Comparison of ENCODE assay signal across 8 cellular contexts in genomic region chr10:11515596-11516418, GRCh38.
DNase-seq lines count a peak whose midpoint lies in the region; ATAC-seq, FAIRE-seq and TF ChIP-seq lines count a peak whose summit lies in the region.

No MANE protein-coding gene starts in this region.

- H3K27ac ChIP-seq in brain microvascular endothelial cell (no peak overlapping the region), kidney (ENCODE audit: low read depth in 2 of 2, low read length in 2 of 2) (no peak overlapping the region)

- no peak overlapping the region for H3K9ac ChIP-seq in kidney (ENCODE audit: low read length in 2 of 2)

- peak; percentile 97 for FAIRE-seq in kidney (lab: Jason Lieb, UNC)

- no peaks in the 10 kb centered on the region for H3K36me3 ChIP-seq in brain microvascular endothelial cell (replicated peaks)
- no peaks in the 10 kb centered on the region for H3K36me3 ChIP-seq in kidney (ENCODE audit: control insufficient read depth in 1 of 2, insufficient read depth in 2 of 2, low read length in 2 of 2)

- TF ChIP-seq CTCF in brain microvascular endothelial cell (IDR thresholded peaks at IDR 0.05; ENCODE audit: low read depth, low read length, missing control alignments) (peak; percentile 83), kidney (IDR thresholded peaks at IDR 0.05; ENCODE audit: borderline replicate concordance, extremely low read depth, insufficient read depth) (peak; percentile 85)

- peak; percentile 17 for ATAC-seq in GM21423 (IDR thresholded peaks at IDR 0.05; ENCODE audit: unreplicated experiment)

- DNase-seq in DMS79 treated with DMSO at 0.1 percent for 48 hours (lab: John Stamatoyannopoulos, UW) (peak; percentile 3), DMS79 (lab: John Stamatoyannopoulos, UW) (no peak), HuH-7 (ENCODE audit: low spot score) (peak; percentile 46), SHP77 treated with DMSO at 0.1 percent for 48 hours (lab: John Stamatoyannopoulos, UW) (peak; percentile 19), brain microvascular endothelial cell (peak; percentile 54), kidney (no peak)
- DNase-seq in stimulated activated CD4-positive, alpha-beta T cell treated with anti-CD3 and anti-CD28 coated beads, TNF-alpha, amount 100 ng/mL, for 24 hours (ENCODE audit: low read depth in 3 of 3), result peak in 2 of 3 experiments; percentile 18 to 23

- H3K9me3 ChIP-seq in kidney (ENCODE audit: control insufficient read depth in 1 of 2, low read length in 2 of 2), result no peaks in the 10 kb centered on the region

- in situ Hi-C loops in brain microvascular endothelial cell (cut with HindIII; ENCODE audit: low pct_ligation_motif_present, low sequenced_read_pairs), result loop anchor here (25.0 kb wide), 1 partner anchor 246 kb away; no protein-coding TSS in a partner anchor

- H3K4me3 ChIP-seq in brain microvascular endothelial cell (ENCODE audit: low read depth, low read length), result no peak overlapping the region
- H3K4me3 ChIP-seq in kidney (ENCODE audit: low read length in 2 of 2), result no peak overlapping the region

- intact Hi-C loops in kidney (cut with DNase I), result loop anchor here (10.0 kb wide), 1 partner anchor 209 kb away; no protein-coding TSS in a partner anchor

- H3K4me1 ChIP-seq in kidney (ENCODE audit: control insufficient read depth in 1 of 2, insufficient read depth in 1 of 2, low read depth in 1 of 2, low read length in 2 of 2), result no peaks in the 10 kb centered on the region

- no peaks in the 10 kb centered on the region for H3K27me3 ChIP-seq in brain microvascular endothelial cell (replicated peaks)

Comparison
In these comparisons a context has a peak if more than half of its experiments do, and no peak if none do; other contexts are left out.
1. DNase-seq: peak in DMS79 treated with DMSO at 0.1 percent for 48 hours (single experiment), HuH-7 (single experiment), SHP77 treated with DMSO at 0.1 percent for 48 hours (single experiment), brain microvascular endothelial cell (single experiment) and stimulated activated CD4-positive, alpha-beta T cell treated with anti-CD3 and anti-CD28 coated beads, TNF-alpha, amount 100 ng/mL, for 24 hours (2 of 3); none in DMS79 (single experiment) and kidney (single experiment).